Comparison of ENCODE assay signal across 8 cellular contexts in genomic region chr19:57171551-57172081, GRCh38. TPM values are rescaled to one million over a fixed set of nuclear protein-coding genes. Genes with fewer than 3 reads are reported as not detected.
A peak's percentile ranks its signal among the peaks of the same experiment; 100 is the strongest.
DNase-seq lines count a peak whose midpoint lies in the region; ATAC-seq, FAIRE-seq and TF ChIP-seq lines count a peak whose summit lies in the region.

No MANE protein-coding gene starts in this region.

- dilution Hi-C loops in keratinocyte (cut with MboI; ENCODE audit: extremely low pct_ligation_motif_present, low sequenced_read_pairs), result no loop called here

- peak overlapping the region; percentile 52 for H3K4me2 ChIP-seq in keratinocyte (ENCODE audit: control insufficient read depth, extremely low read depth, insufficient read depth, low read depth, low read length)

- H3K27ac ChIP-seq in caudate nucleus (ENCODE audit: low read depth, low read length) (peak overlapping the region; percentile 62), keratinocyte (ENCODE audit: control insufficient read depth, insufficient read depth, low read length) (no peak overlapping the region)

- no peaks in the 10 kb centered on the region for H3K9me1 ChIP-seq in keratinocyte (ENCODE audit: control insufficient read depth, extremely low read depth, insufficient read depth, low read length)

- ATAC-seq in GM21390 (IDR thresholded peaks at IDR 0.05; ENCODE audit: unreplicated experiment) (no peak), HG02623 (IDR thresholded peaks at IDR 0.05; ENCODE audit: unreplicated experiment) (no peak), HG03460 (IDR thresholded peaks at IDR 0.05; ENCODE audit: unreplicated experiment) (no peak)

- no peaks in the 10 kb centered on the region for H3K27me3 ChIP-seq in keratinocyte (ENCODE audit: control insufficient read depth, extremely low read depth, insufficient read depth, low read length)

- H3K9ac ChIP-seq in keratinocyte (ENCODE audit: control insufficient read depth, extremely low read depth, insufficient read depth, low read length), result no peak overlapping the region

- H2AFZ ChIP-seq in keratinocyte (ENCODE audit: control insufficient read depth, low read length), result peak overlapping the region; percentile 68

- H4K20me1 ChIP-seq in keratinocyte (ENCODE audit: control insufficient read depth, extremely low read depth, insufficient read depth, low read length), result no peaks in the 10 kb centered on the region

- H3K4me3 ChIP-seq in keratinocyte (ENCODE audit: control insufficient read depth in 2 of 3, extremely low read depth in 1 of 3, insufficient read depth in 2 of 3, low read depth in 1 of 3, low read length in 3 of 3), result peak overlapping the region in 2 of 3 experiments; percentile 15 to 44

- peak; percentile 19 for DNase-seq in GM12892 (ENCODE audit: insufficient read length)
- peak; percentile 12 for DNase-seq in T follicular helper cell (ENCODE audit: low read depth)
- peak in 49 of 61 donors; percentile 0 to 59 (median 19) for DNase-seq in caudate nucleus (lab: John Stamatoyannopoulos, UW)
- DNase-seq in keratinocyte (ENCODE audit: low read depth, low spot score), result no peak
- peak; percentile 15 to 34 for DNase-seq in stimulated activated CD4-positive, alpha-beta T cell treated with anti-CD3 and anti-CD28 coated beads, Interleukin-4, amount 100 ng/mL, for 4 hours

- no peaks in the 10 kb centered on the region for H3K9me3 ChIP-seq in keratinocyte (ENCODE audit: control insufficient read depth, low read depth, low read length)

- TF ChIP-seq CTCF in keratinocyte (optimal IDR thresholded peaks at IDR 0.05 in 1 of 3, IDR thresholded peaks at IDR 0.05 in 1 of 3, conservative IDR thresholded peaks at IDR 0.05 in 1 of 3; ENCODE audit: extremely low read depth in 1 of 3, insufficient read depth in 2 of 3, low read length in 3 of 3), result no peak

- H3K4me1 ChIP-seq in keratinocyte (ENCODE audit: control insufficient read depth, extremely low read depth, insufficient read depth, low read length), result no peaks in the 10 kb centered on the region

- no peaks in the 10 kb centered on the region for H3K79me2 ChIP-seq in keratinocyte (ENCODE audit: control insufficient read depth, insufficient read depth, low read length)

- no peaks in the 10 kb centered on the region for H3K36me3 ChIP-seq in keratinocyte (ENCODE audit: control insufficient read depth in 2 of 2, extremely low read depth in 1 of 2, insufficient read depth in 2 of 2, low read length in 2 of 2)

- FAIRE-seq in GM12892 (lab: Jason Lieb, UNC) (no peak), keratinocyte (lab: Jason Lieb, UNC) (no peak)

- no peak for TF ChIP-seq POLR2A in GM12892 (IDR thresholded peaks at IDR 0.05; ENCODE audit: low read depth, low read length)

RNA-seq across cellular contexts. Expression of gene DUXA, which starts 4.3 kb away (rescaled TPM):
- polyA plus RNA-seq in GM12892 (2012; ENCODE audit: missing spikeins), result not detected
- not detected in 3 replicates for polyA plus RNA-seq in keratinocyte
- polyA plus RNA-seq in keratinocyte (2011; ENCODE audit: low read depth), result not detected
- not detected in 2 replicates for polyA plus RNA-seq in keratinocyte (2011; cell fraction: cytosol; rRNA removed)
- not detected in 2 replicates for polyA plus RNA-seq in keratinocyte (2011; cell fraction: nucleus; rRNA removed)
- polyA plus RNA-seq in keratinocyte (2012; ENCODE audit: low replicate concordance), result not detected in 2 replicates
- polyA minus RNA-seq in keratinocyte, result not detected in 3 replicates
- polyA minus RNA-seq in keratinocyte (2011; cell fraction: cytosol; rRNA and poly(A)+ RNA removed), result not detected
- polyA minus RNA-seq in keratinocyte (2011; cell fraction: nucleus; rRNA and poly(A)+ RNA removed), result not detected in 2 replicates

RNA-seq across cellular contexts. Expression of gene ZNF264, which starts 19.7 kb away (rescaled TPM):
- 7.4 TPM for polyA plus RNA-seq in GM12892 (2012; ENCODE audit: missing spikeins)
- polyA plus RNA-seq in keratinocyte, result 7.4 to 8.7 TPM (median 7.6 TPM) in 3 replicates
- 3.7 TPM for polyA plus RNA-seq in keratinocyte (2011; ENCODE audit: low read depth)
- polyA plus RNA-seq in keratinocyte (2011; cell fraction: cytosol; rRNA removed), result 2.7 and 4.1 TPM in 2 replicates
- polyA plus RNA-seq in keratinocyte (2011; cell fraction: nucleus; rRNA removed), result 13.6 and 14.0 TPM in 2 replicates
- polyA plus RNA-seq in keratinocyte (2012; ENCODE audit: low replicate concordance), result 5.5 and 6.6 TPM in 2 replicates
- polyA minus RNA-seq in keratinocyte, result 34.1 to 44.6 TPM (median 42.3 TPM) in 3 replicates
- 13.0 TPM for polyA minus RNA-seq in keratinocyte (2011; cell fraction: cytosol; rRNA and poly(A)+ RNA removed)
- 21.9 and 50.5 TPM in 2 replicates for polyA minus RNA-seq in keratinocyte (2011; cell fraction: nucleus; rRNA and poly(A)+ RNA removed)

RNA-seq across cellular contexts. Expression of gene ZIM3, which starts 26.6 kb away (rescaled TPM):
- polyA plus RNA-seq in GM12892 (2012; ENCODE audit: missing spikeins), result not detected
- polyA plus RNA-seq in keratinocyte, result not detected in 3 replicates
- polyA plus RNA-seq in keratinocyte (2011; ENCODE audit: low read depth), result not detected
- polyA plus RNA-seq in keratinocyte (2011; cell fraction: cytosol; rRNA removed), result not detected in 2 replicates
- polyA plus RNA-seq in keratinocyte (2011; cell fraction: nucleus; rRNA removed), result not detected in 2 replicates
- polyA plus RNA-seq in keratinocyte (2012; ENCODE audit: low replicate concordance), result not detected in 2 replicates
- polyA minus RNA-seq in keratinocyte, result not detected in 3 replicates
- polyA minus RNA-seq in keratinocyte (2011; cell fraction: cytosol; rRNA and poly(A)+ RNA removed), result not detected
- polyA minus RNA-seq in keratinocyte (2011; cell fraction: nucleus; rRNA and poly(A)+ RNA removed), result not detected in 2 replicates

RNA-seq across cellular contexts. Expression of gene USP29, which starts 51.8 kb away (rescaled TPM):
- polyA plus RNA-seq in GM12892 (2012; ENCODE audit: missing spikeins), result not detected
- polyA plus RNA-seq in keratinocyte, result not detected in 3 replicates
- not detected for polyA plus RNA-seq in keratinocyte (2011; ENCODE audit: low read depth)
- polyA plus RNA-seq in keratinocyte (2011; cell fraction: cytosol; rRNA removed), result not detected in 2 replicates
- not detected in 2 replicates for polyA plus RNA-seq in keratinocyte (2011; cell fraction: nucleus; rRNA removed)
- not detected in 2 replicates for polyA plus RNA-seq in keratinocyte (2012; ENCODE audit: low replicate concordance)
- not detected in 3 replicates for polyA minus RNA-seq in keratinocyte
- polyA minus RNA-seq in keratinocyte (2011; cell fraction: cytosol; rRNA and poly(A)+ RNA removed), result not detected
- polyA minus RNA-seq in keratinocyte (2011; cell fraction: nucleus; rRNA and poly(A)+ RNA removed), result not detected in 2 replicates

RNA-seq across cellular contexts. Expression of gene AURKC, which starts 59.2 kb away (rescaled TPM):
- 1.8 TPM for polyA plus RNA-seq in GM12892 (2012; ENCODE audit: missing spikeins)
- polyA plus RNA-seq in keratinocyte, result 0.54 to 0.94 TPM (median 0.70 TPM) in 3 replicates
- polyA plus RNA-seq in keratinocyte (2011; ENCODE audit: low read depth), result 0.51 TPM
- 0.55 and 0.56 TPM in 2 replicates for polyA plus RNA-seq in keratinocyte (2011; cell fraction: cytosol; rRNA removed)
- 0.96 and 1.6 TPM in 2 replicates for polyA plus RNA-seq in keratinocyte (2011; cell fraction: nucleus; rRNA removed)
- polyA plus RNA-seq in keratinocyte (2012; ENCODE audit: low replicate concordance), result 0.55 and 2.5 TPM in 2 replicates
- 0.58 to 0.82 TPM in 2 of 3 replicates, not detected in the other for polyA minus RNA-seq in keratinocyte
- polyA minus RNA-seq in keratinocyte (2011; cell fraction: cytosol; rRNA and poly(A)+ RNA removed), result not detected
- polyA minus RNA-seq in keratinocyte (2011; cell fraction: nucleus; rRNA and poly(A)+ RNA removed), result not detected in 2 replicates
